31 cellular contexts compared by ENCODE assay signal in genomic region chr15:57273366-57273765, GRCh38.
DNase-seq lines count a peak whose midpoint lies in the region; ATAC-seq, FAIRE-seq and TF ChIP-seq lines count a peak whose summit lies in the region.
"Had no signal": no experiment of that assay in that cellular context is flagged by ENCODE, and none has a peak within 500 bp of the region (broad histone marks: within the 10 kb centered on the region; RNA-seq: fewer than 3 reads in every experiment).

No MANE protein-coding gene starts in this region.

- no peak for TF ChIP-seq CTCF in bronchial epithelial cell (IDR thresholded peaks at IDR 0.05; ENCODE audit: insufficient read depth, low read length, severe bottlenecking)

- peak overlapping the region; percentile 16 for H3K27ac ChIP-seq in mesodermal cell (ENCODE audit: low read depth, low read length, severe bottlenecking)
- H3K27ac ChIP-seq: adrenal gland, C4-2B, esophagus squamous epithelium, KMS-11, neutrophil, right lobe of liver, thoracic aorta, uterus had no signal

- H3K4me3 ChIP-seq in bronchial epithelial cell (ENCODE audit: low read depth, low read length): no peak overlapping the region
- H3K4me3 ChIP-seq in mesodermal cell (ENCODE audit: extremely low read depth, insufficient read depth, low read length, poor library complexity, severe bottlenecking): no peak overlapping the region
- H3K4me3 ChIP-seq: adrenal gland, esophagus squamous epithelium, right lobe of liver, thoracic aorta, uterus had no signal

- no peak for ATAC-seq in left colon
- no peak for ATAC-seq in GM18520 (IDR thresholded peaks at IDR 0.05; ENCODE audit: unreplicated experiment)
- ATAC-seq in GM19463 (IDR thresholded peaks at IDR 0.05; ENCODE audit: unreplicated experiment): no peak
- ATAC-seq: activated CD8-positive, alpha-beta memory T cell treated with anti-CD3 and anti-CD28 coated beads, Interleukin-2, amount 10 ng/mL, durations not matched to agents 7 days and 5 days; effector memory CD8-positive, alpha-beta T cell; Panc1; right lobe of liver; WTC11 had no signal

- H3K4me1 ChIP-seq in mesodermal cell (ENCODE audit: control insufficient read depth, insufficient read depth, low read length, poor library complexity, severe bottlenecking): no peaks in the 10 kb centered on the region
- H3K4me1 ChIP-seq: adrenal gland, Caco-2, right lobe of liver, uterus had no signal

- intact Hi-C loops in left colon (cut with DNase I, micrococcal nuclease): no loop called here

- FAIRE-seq in bronchial epithelial cell (lab: Jason Lieb, UNC): no peak
- FAIRE-seq: colon, frontal cortex had no signal

- H3K9me3 ChIP-seq in mesodermal cell (ENCODE audit: control insufficient read depth, low read length): no peaks in the 10 kb centered on the region
- H3K9me3 ChIP-seq: adrenal gland, Caco-2, esophagus squamous epithelium, neutrophil, right lobe of liver, thoracic aorta, uterus had no signal

- H3K27me3 ChIP-seq in bronchial epithelial cell (ENCODE audit: control insufficient read depth, insufficient read depth, low read length): no peaks in the 10 kb centered on the region
- H3K27me3 ChIP-seq: adrenal gland, esophagus squamous epithelium, neutrophil, right lobe of liver, uterus had no signal

- DNase-seq in NCI-H1105 (lab: John Stamatoyannopoulos, UW) (peak; percentile 90), NCI-H2171 treated with DMSO at 0.1 percent for 48 hours (lab: John Stamatoyannopoulos, UW) (peak; percentile 88), bronchial epithelial cell (ENCODE audit: low read depth) (peak; percentile 23), left colon (no peak)
- DNase-seq: activated CD8-positive, alpha-beta memory T cell treated with anti-CD3 and anti-CD28 coated beads, Interleukin-2, amount 10 ng/mL, durations not matched to agents 7 days and 5 days; activated naive CD4-positive, alpha-beta T cell; activated T-cell treated with anti-CD3 and anti-CD28 coated beads, Interleukin-2, amount 50 U/mL, for 48 hours; adrenal gland; Caco-2; effector memory CD8-positive, alpha-beta T cell; esophagus squamous epithelium; HCEC 1CT; NCI-H446; right lobe of liver; stimulated activated CD4-positive, alpha-beta T cell treated with anti-CD3 and anti-CD28 coated beads, Interleukin-12 subunit alpha, Interleukin-12 subunit beta, amount 100 ng/mL, for 4 hours; stimulated activated CD4-positive, alpha-beta T cell treated with anti-CD3 and anti-CD28 coated beads, Interleukin-4, amount 100 ng/mL, for 4 hours; stimulated activated naive CD4-positive, alpha-beta T cell treated with Interleukin-2 at 50 U/mL for 16 hours; SW 1271; T1000; uterus had no signal

- 88 to 100% methylated on average over 1 of the region's 2 CpGs for WGBS in mesodermal cell (ENCODE audit: insufficient coverage in 2 of 2), 2 experiments

- H3K36me3 ChIP-seq in bronchial epithelial cell (ENCODE audit: control insufficient read depth, insufficient read depth, low read length) (peaks cover 2% of the 10 kb centered on the region), mesodermal cell (ENCODE audit: control insufficient read depth, insufficient read depth, low read length) (peaks cover 64% of the 10 kb centered on the region)
- H3K36me3 ChIP-seq: thoracic aorta, uterus had no signal

Comparison
In these comparisons a context has a peak if more than half of its experiments do, and no peak if none do; other contexts are left out.
1. DNase-seq: peak in NCI-H1105 (single experiment), NCI-H2171 treated with DMSO at 0.1 percent for 48 hours (single experiment) and bronchial epithelial cell (single experiment); none in left colon (0 of 2).